ENCODE assay signal across 1 cellular context in genomic region chr2:133418671-133419070, GRCh38.
TF ChIP-seq lines count a peak whose summit lies in the region.

No MANE protein-coding gene starts in this region.

TF ChIP-seq in IMR-90, 13 proteins besides CTCF, POLR2A, EP300 and RAD21 (continued from another document):
- TF ChIP-seq USF2 (IDR thresholded peaks at IDR 0.05; ENCODE audit: low read depth, low read length) (no peak), CEBPB (IDR thresholded peaks at IDR 0.05; ENCODE audit: low read depth, low read length) (no peak), MXI1 (IDR thresholded peaks at IDR 0.05; ENCODE audit: borderline replicate concordance, low read depth, low read length) (no peak), BHLHE40 (IDR thresholded peaks at IDR 0.05; ENCODE audit: low read depth, low read length) (no peak), CHD1 (IDR thresholded peaks at IDR 0.05; ENCODE audit: low read depth, low read length) (no peak), RCOR1 (IDR thresholded peaks at IDR 0.05; ENCODE audit: insufficient replicate concordance, low read length) (no peak), MAFK (IDR thresholded peaks at IDR 0.05; ENCODE audit: low read depth, low read length) (no peak), RFX5 (IDR thresholded peaks at IDR 0.05; ENCODE audit: low read depth, low read length) (no peak), MAZ (IDR thresholded peaks at IDR 0.05; ENCODE audit: borderline replicate concordance, low read depth, low read length) (no peak), NFE2L2 (IDR thresholded peaks at IDR 0.05; ENCODE audit: low read depth, low read length) (no peak), SMC3 (IDR thresholded peaks at IDR 0.05; ENCODE audit: low read depth, low read length) (no peak)
